ENCODE assay signal across 8 cellular contexts in genomic region chr6:32190054-32190945, GRCh38. TPM values are rescaled to one million over a fixed set of nuclear protein-coding genes. Genes with fewer than 3 reads are reported as not detected.
A peak's percentile ranks its signal among the peaks of the same experiment; 100 is the strongest.
DNase-seq lines count a peak whose midpoint lies in the region; ATAC-seq and TF ChIP-seq lines count a peak whose summit lies in the region.

A gene with protein sequence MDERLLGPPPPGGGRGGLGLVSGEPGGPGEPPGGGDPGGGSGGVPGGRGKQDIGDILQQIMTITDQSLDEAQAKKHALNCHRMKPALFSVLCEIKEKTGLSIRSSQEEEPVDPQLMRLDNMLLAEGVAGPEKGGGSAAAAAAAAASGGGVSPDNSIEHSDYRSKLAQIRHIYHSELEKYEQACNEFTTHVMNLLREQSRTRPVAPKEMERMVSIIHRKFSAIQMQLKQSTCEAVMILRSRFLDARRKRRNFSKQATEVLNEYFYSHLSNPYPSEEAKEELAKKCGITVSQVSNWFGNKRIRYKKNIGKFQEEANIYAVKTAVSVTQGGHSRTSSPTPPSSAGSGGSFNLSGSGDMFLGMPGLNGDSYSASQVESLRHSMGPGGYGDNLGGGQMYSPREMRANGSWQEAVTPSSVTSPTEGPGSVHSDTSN (minus strand): TSS chr6:32190202. CDS start chr6:32189915, 287 bp downstream.

- 8 to 9% methylated on average over 19 to 25 of the region's 25 CpGs for WGBS in thyroid gland, 2 donors

- H3K36me3 ChIP-seq in DOHH2 (ENCODE audit: control insufficient read depth, low read length) (peaks cover 50% of the 10 kb centered on the region), HEK293 (ENCODE audit: control insufficient read depth in 2 of 2, insufficient read depth in 1 of 2, low read length in 2 of 2) (peaks cover 0 to 27% of the 10 kb centered on the region in 2 experiments; a peak in 1 of 3 replicates), parathyroid adenoma (ENCODE audit: control insufficient read depth, insufficient read depth, low read length) (no peaks in the 10 kb centered on the region), thyroid gland (peaks cover 6 to 13% of the 10 kb centered on the region in 2 donors)

- H3K4me3 ChIP-seq in DOHH2 (ENCODE audit: low read length) (peak within 1 kb of the TSS; percentile 83), HEK293 (ENCODE audit: low read depth, low read length) (peak within 1 kb of the TSS; percentile 62), parathyroid adenoma (ENCODE audit: low read depth, low read length) (peak within 1 kb of the TSS; percentile 72), thyroid gland (replicated peaks in 1 of 3) (peak within 1 kb of the TSS; percentile 40 to 64 (median 40))

- peak within 1 kb of the TSS; percentile 90 for H3K27ac ChIP-seq in DOHH2 (ENCODE audit: low read depth, low read length)
- peak within 1 kb of the TSS; percentile 77 for H3K27ac ChIP-seq in HEK293 (ENCODE audit: extremely low read depth, low read depth, low read length)
- H3K27ac ChIP-seq in parathyroid adenoma, result peak within 1 kb of the TSS; percentile 85
- H3K27ac ChIP-seq in thyroid gland, result peak within 1 kb of the TSS; percentile 97 to 99 (median 98)

- H3K4me2 ChIP-seq in DOHH2 (ENCODE audit: low read length) (peak within 1 kb of the TSS; percentile 100), parathyroid adenoma (ENCODE audit: low read length) (peak within 1 kb of the TSS; percentile 84)

- no peaks in the 10 kb centered on the region for H3K9me3 Mint-ChIP-seq in activated naive CD8-positive, alpha-beta T cell treated with anti-CD3 and anti-CD28 coated beads, Interleukin-2, amount 50 U/mL, for 24 hours

- H3K4me3 Mint-ChIP-seq in activated naive CD8-positive, alpha-beta T cell treated with anti-CD3 and anti-CD28 coated beads, Interleukin-2, amount 50 U/mL, for 24 hours, result peak within 1 kb of the TSS; percentile 88

- H3K9ac ChIP-seq in parathyroid adenoma, result peak within 1 kb of the TSS; percentile 42

- H3K27me3 ChIP-seq in DOHH2 (ENCODE audit: control insufficient read depth, low read length), result no peaks in the 10 kb centered on the region
- no peaks in the 10 kb centered on the region for H3K27me3 ChIP-seq in parathyroid adenoma (ENCODE audit: control insufficient read depth, insufficient read depth, low read length)
- H3K27me3 ChIP-seq in thyroid gland, result no peaks in the 10 kb centered on the region

- H3K9me2 ChIP-seq in DOHH2 (replicated peaks; ENCODE audit: control insufficient read depth, low read length), result no peaks in the 10 kb centered on the region

- TF ChIP-seq POLR2A in thyroid gland (IDR thresholded peaks at IDR 0.05), result peak in 1 of 2 donors; percentile 86

- H3K4me1 Mint-ChIP-seq in activated naive CD8-positive, alpha-beta T cell treated with anti-CD3 and anti-CD28 coated beads, Interleukin-2, amount 50 U/mL, for 24 hours, result peaks cover 77% of the 10 kb centered on the region

- H2AFZ ChIP-seq in parathyroid adenoma, result peak within 1 kb of the TSS; percentile 70

- no peaks in the 10 kb centered on the region for H3K27me3 Mint-ChIP-seq in activated naive CD8-positive, alpha-beta T cell treated with anti-CD3 and anti-CD28 coated beads, Interleukin-2, amount 50 U/mL, for 24 hours

- no peaks in the 10 kb centered on the region for H4K20me1 ChIP-seq in DOHH2 (ENCODE audit: control insufficient read depth, insufficient read depth, low read depth, low read length)

- H3K36me3 Mint-ChIP-seq in activated naive CD8-positive, alpha-beta T cell treated with anti-CD3 and anti-CD28 coated beads, Interleukin-2, amount 50 U/mL, for 24 hours (ENCODE audit: low read depth), result peaks cover 29% of the 10 kb centered on the region

- TF ChIP-seq CTCF in DOHH2 (IDR thresholded peaks at IDR 0.05; ENCODE audit: low read depth, low read length, poor library complexity, severe bottlenecking) (no peak), HEK293 (tag by site-specific recombination; IDR thresholded peaks at IDR 0.05) (no peak; the same call in 1 of the 2 replicates), parathyroid adenoma (IDR thresholded peaks at IDR 0.05) (no peak), thyroid gland (IDR thresholded peaks at IDR 0.05) (no peak)

- H3K27ac Mint-ChIP-seq in activated naive CD8-positive, alpha-beta T cell treated with anti-CD3 and anti-CD28 coated beads, Interleukin-2, amount 50 U/mL, for 24 hours, result peak within 1 kb of the TSS; percentile 94

- CTCF ChIA-PET in HEK293 (lab: Yijun Ruan, JAX), result interaction anchor here (0.6 to 1.8 kb wide), 3 partner anchors 8 to 71 kb away, joined by 3 to 6 read pairs (median 3); no protein-coding TSS in a partner anchor

- H3K4me1 ChIP-seq in DOHH2 (ENCODE audit: control insufficient read depth, low read length) (peaks cover 80% of the 10 kb centered on the region), HEK293 (ENCODE audit: control insufficient read depth, insufficient read depth, low read length) (peaks cover 10% of the 10 kb centered on the region), parathyroid adenoma (peaks cover 7% of the 10 kb centered on the region), thyroid gland (peaks cover 29 to 60% of the 10 kb centered on the region in 2 donors)

- H3K79me2 ChIP-seq in DOHH2 (ENCODE audit: control insufficient read depth, low read length), result peaks cover 57% of the 10 kb centered on the region
- peaks cover 4% of the 10 kb centered on the region for H3K79me2 ChIP-seq in parathyroid adenoma

- ATAC-seq in activated naive CD8-positive, alpha-beta T cell treated with anti-CD3 and anti-CD28 coated beads, Interleukin-2, amount 50 U/mL, for 24 hours, result peak; percentile 56
- peak; percentile 76 for ATAC-seq in Right ventricle myocardium superior (ENCODE audit: poor library complexity)

- peaks cover 18% of the 10 kb centered on the region for H3F3A ChIP-seq in DOHH2 (ENCODE audit: control insufficient read depth, insufficient read depth)

- intact Hi-C loops in Right ventricle myocardium superior (cut with DNase I) (no loop called here), thyroid gland (cut with DNase I) (no loop called here)

- POLR2A ChIA-PET in HEK293 (lab: Yijun Ruan, JAX), result interaction anchor here (0.6 to 2.2 kb wide), 15 partner anchors 11 to 1082 kb away, joined by 3 to 18 read pairs (median 6); partner anchors contain the start of genes AGPAT1, ATF6B, FKBPL and GPANK1

- DNase-seq in NCI-H128 (lab: John Stamatoyannopoulos, UW; ENCODE audit: unreplicated experiment) (peak; percentile 30), SW480 (ENCODE audit: low spot score) (peak; percentile 73), Right ventricle myocardium superior (peak; percentile 92), thyroid gland (peak; percentile 96)
- peak; percentile 87 for DNase-seq in activated naive CD8-positive, alpha-beta T cell treated with anti-CD3 and anti-CD28 coated beads, Interleukin-2, amount 50 U/mL, for 24 hours

- H3K9me3 ChIP-seq in DOHH2 (ENCODE audit: control insufficient read depth, insufficient read depth, low read length) (no peaks in the 10 kb centered on the region), HEK293 (ENCODE audit: control insufficient read depth, insufficient read depth, low read depth, low read length) (no peaks in the 10 kb centered on the region), parathyroid adenoma (ENCODE audit: control insufficient read depth, low read length) (no peaks in the 10 kb centered on the region), thyroid gland (no peaks in the 10 kb centered on the region)

TF ChIP-seq in HEK293, 187 proteins besides CTCF, POLR2A, EP300 and RAD21 (continues in another document):
- TF ChIP-seq ZNF560 (tag by site-specific recombination; IDR thresholded peaks at IDR 0.05; ENCODE audit: borderline replicate concordance), result no peak
- 0 out of 2 replicates have a peak, but pooled peaks have one; percentile 51 for TF ChIP-seq KLF7 (tag by site-specific recombination; IDR thresholded peaks at IDR 0.05; ENCODE audit: borderline replicate concordance)
- TF ChIP-seq ZNF148 (tag by site-specific recombination; IDR thresholded peaks at IDR 0.05; ENCODE audit: borderline replicate concordance), result no peak
- TF ChIP-seq ZFHX2 (tag by site-specific recombination; conservative IDR thresholded peaks at IDR 0.05), result peak; percentile 93

RNA-seq across cellular contexts. Expression of the gene that starts here (rescaled TPM):
- total RNA-seq in Right ventricle myocardium superior, result 39.1 TPM
- 10 to 100 TPM; 66.0 to 93.4 (median 74.2) TPM for total RNA-seq in thyroid gland

Comparison
In these comparisons a context has a peak if more than half of its experiments do, and no peak if none do; other contexts are left out.
1. Peak in every context shown above with its lines: DNase-seq, ATAC-seq, H3K4me3 ChIP-seq and H3K27ac ChIP-seq.
2. DNase-seq: peak in every context shown above with its lines; median percentile 96 in thyroid gland; 92 in Right ventricle myocardium superior; 87 in activated naive CD8-positive, alpha-beta T cell treated with anti-CD3 and anti-CD28 coated beads, Interleukin-2, amount 50 U/mL, for 24 hours; 73 in SW480; 30 in NCI-H128.